In the genomic region with DNA sequence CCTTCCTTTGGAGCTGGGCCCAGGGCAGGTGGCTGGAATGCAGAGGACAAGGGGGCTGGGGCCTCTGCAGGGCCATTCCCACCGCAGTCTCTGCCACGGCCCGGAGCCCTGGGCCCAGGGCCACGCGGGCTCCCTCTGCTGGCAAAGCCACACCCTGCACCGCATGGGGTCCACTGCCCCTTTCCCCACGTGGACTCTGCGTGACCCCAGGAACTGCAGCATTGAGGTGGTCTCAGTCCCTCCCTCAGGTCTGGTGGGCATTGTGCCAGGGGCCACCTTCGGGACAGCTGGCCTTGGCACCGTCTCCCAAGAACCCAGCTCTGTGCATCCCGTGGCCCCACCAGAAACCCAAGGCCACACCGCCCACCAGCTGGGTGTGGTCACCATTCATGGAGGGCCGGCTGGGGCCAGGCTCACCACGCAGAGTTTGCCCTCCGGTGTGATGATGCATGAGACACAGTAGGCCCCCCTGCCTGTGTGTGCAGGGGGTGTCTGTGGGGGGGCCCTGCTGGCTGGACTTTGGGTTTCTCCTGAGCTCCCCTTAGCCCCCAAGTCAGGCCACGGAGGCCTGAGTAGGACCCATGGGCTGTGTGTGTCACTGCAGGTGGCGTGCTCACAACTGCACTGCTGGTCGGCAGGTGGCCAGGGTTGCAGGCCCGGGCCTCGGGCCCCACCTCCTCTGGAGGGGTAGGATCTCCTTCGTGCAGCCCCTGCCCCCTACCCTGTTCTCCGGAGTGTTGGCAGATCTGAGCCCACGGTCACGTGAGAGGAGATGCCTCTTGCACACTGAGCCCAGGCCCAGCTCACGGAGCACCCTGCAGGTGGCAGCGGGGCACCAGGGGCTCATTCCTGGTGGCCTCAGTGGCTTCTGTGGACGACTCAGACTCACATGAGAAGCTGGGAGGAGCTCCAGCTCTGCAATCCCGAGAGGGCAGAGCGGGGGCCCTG, we compare ENCODE assay signal across 1 cellular context.
TF ChIP-seq lines count a peak whose summit lies in the region.

No MANE protein-coding gene starts in this region.

TF ChIP-seq in K562, 482 proteins besides CTCF, POLR2A, EP300 and RAD21 (continued from another document and continues in another):
- TF ChIP-seq CREB1 (IDR thresholded peaks at IDR 0.05): no peak
- peak; percentile 62; the same call in 1 of the 2 replicates for TF ChIP-seq CREB1 (CRISPR knock-in tag; IDR thresholded peaks at IDR 0.05)
- TF ChIP-seq CTBP1 (IDR thresholded peaks at IDR 0.05; ENCODE audit: borderline replicate concordance): peak; percentile 70; the same call in 1 of the 2 replicates
- peak; percentile 34; the same call in 1 of the 2 replicates for TF ChIP-seq JUND (IDR thresholded peaks at IDR 0.05; ENCODE audit: borderline replicate concordance, low read depth, low read length)
- no peak for TF ChIP-seq JUND (tag; IDR thresholded peaks at IDR 0.05; ENCODE audit: borderline replicate concordance, low read depth, low read length)
- TF ChIP-seq NFXL1 (CRISPR knock-in tag; IDR thresholded peaks at IDR 0.05): no peak
- TF ChIP-seq, protein P1, sequence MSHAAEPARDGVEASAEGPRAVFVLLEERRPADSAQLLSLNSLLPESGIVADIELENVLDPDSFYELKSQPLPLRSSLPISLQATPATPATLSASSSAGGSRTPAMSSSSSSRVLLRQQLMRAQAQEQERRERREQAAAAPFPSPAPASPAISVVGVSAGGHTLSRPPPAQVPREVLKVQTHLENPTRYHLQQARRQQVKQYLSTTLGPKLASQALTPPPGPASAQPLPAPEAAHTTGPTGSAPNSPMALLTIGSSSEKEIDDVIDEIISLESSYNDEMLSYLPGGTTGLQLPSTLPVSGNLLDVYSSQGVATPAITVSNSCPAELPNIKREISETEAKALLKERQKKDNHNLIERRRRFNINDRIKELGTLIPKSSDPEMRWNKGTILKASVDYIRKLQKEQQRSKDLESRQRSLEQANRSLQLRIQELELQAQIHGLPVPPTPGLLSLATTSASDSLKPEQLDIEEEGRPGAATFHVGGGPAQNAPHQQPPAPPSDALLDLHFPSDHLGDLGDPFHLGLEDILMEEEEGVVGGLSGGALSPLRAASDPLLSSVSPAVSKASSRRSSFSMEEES (CRISPR knock-in tag; IDR thresholded peaks at IDR 0.05): 0 out of 2 replicates have a peak, but pooled peaks have one; percentile 15
- TF ChIP-seq KDM2B (CRISPR knock-in tag; IDR thresholded peaks at IDR 0.05): no peak
- TF ChIP-seq OTX1 (CRISPR knock-in tag; IDR thresholded peaks at IDR 0.05): no peak
- TF ChIP-seq, protein P2, sequence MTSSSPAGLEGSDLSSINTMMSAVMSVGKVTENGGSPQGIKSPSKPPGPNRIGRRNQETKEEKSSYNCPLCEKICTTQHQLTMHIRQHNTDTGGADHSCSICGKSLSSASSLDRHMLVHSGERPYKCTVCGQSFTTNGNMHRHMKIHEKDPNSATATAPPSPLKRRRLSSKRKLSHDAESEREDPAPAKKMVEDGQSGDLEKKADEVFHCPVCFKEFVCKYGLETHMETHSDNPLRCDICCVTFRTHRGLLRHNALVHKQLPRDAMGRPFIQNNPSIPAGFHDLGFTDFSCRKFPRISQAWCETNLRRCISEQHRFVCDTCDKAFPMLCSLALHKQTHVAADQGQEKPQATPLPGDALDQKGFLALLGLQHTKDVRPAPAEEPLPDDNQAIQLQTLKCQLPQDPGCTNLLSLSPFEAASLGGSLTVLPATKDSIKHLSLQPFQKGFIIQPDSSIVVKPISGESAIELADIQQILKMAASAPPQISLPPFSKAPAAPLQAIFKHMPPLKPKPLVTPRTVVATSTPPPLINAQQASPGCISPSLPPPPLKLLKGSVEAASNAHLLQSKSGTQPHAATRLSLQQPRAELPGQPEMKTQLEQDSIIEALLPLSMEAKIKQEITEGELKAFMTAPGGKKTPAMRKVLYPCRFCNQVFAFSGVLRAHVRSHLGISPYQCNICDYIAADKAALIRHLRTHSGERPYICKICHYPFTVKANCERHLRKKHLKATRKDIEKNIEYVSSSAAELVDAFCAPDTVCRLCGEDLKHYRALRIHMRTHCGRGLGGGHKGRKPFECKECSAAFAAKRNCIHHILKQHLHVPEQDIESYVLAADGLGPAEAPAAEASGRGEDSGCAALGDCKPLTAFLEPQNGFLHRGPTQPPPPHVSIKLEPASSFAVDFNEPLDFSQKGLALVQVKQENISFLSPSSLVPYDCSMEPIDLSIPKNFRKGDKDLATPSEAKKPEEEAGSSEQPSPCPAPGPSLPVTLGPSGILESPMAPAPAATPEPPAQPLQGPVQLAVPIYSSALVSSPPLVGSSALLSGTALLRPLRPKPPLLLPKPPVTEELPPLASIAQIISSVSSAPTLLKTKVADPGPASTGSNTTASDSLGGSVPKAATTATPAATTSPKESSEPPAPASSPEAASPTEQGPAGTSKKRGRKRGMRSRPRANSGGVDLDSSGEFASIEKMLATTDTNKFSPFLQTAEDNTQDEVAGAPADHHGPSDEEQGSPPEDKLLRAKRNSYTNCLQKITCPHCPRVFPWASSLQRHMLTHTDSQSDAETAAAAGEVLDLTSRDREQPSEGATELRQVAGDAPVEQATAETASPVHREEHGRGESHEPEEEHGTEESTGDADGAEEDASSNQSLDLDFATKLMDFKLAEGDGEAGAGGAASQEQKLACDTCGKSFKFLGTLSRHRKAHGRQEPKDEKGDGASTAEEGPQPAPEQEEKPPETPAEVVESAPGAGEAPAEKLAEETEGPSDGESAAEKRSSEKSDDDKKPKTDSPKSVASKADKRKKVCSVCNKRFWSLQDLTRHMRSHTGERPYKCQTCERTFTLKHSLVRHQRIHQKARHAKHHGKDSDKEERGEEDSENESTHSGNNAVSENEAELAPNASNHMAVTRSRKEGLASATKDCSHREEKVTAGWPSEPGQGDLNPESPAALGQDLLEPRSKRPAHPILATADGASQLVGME (CRISPR knock-in tag; IDR thresholded peaks at IDR 0.05): no peak
- no peak for TF ChIP-seq CBX5 (IDR thresholded peaks at IDR 0.05; ENCODE audit: borderline replicate concordance, low read depth)
- TF ChIP-seq ZNF316 (IDR thresholded peaks at IDR 0.05): no peak
- no peak for TF ChIP-seq POLR3A (IDR thresholded peaks at IDR 0.05; ENCODE audit: borderline replicate concordance, extremely low read depth, insufficient read depth, insufficient read length)
- peak; percentile 75; the same call in 1 of the 2 replicates for TF ChIP-seq HLTF (IDR thresholded peaks at IDR 0.05)
- TF ChIP-seq HNRNPK (IDR thresholded peaks at IDR 0.05; ENCODE audit: low read depth, low read length, poor library complexity, severe bottlenecking): no peak
- TF ChIP-seq, protein P3, sequence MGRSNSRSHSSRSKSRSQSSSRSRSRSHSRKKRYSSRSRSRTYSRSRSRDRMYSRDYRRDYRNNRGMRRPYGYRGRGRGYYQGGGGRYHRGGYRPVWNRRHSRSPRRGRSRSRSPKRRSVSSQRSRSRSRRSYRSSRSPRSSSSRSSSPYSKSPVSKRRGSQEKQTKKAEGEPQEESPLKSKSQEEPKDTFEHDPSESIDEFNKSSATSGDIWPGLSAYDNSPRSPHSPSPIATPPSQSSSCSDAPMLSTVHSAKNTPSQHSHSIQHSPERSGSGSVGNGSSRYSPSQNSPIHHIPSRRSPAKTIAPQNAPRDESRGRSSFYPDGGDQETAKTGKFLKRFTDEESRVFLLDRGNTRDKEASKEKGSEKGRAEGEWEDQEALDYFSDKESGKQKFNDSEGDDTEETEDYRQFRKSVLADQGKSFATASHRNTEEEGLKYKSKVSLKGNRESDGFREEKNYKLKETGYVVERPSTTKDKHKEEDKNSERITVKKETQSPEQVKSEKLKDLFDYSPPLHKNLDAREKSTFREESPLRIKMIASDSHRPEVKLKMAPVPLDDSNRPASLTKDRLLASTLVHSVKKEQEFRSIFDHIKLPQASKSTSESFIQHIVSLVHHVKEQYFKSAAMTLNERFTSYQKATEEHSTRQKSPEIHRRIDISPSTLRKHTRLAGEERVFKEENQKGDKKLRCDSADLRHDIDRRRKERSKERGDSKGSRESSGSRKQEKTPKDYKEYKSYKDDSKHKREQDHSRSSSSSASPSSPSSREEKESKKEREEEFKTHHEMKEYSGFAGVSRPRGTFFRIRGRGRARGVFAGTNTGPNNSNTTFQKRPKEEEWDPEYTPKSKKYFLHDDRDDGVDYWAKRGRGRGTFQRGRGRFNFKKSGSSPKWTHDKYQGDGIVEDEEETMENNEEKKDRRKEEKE (IDR thresholded peaks at IDR 0.05; ENCODE audit: borderline replicate concordance in 1 of 2, control insufficient read depth in 1 of 2, low read depth in 2 of 2, low read length in 1 of 2): no peak
- TF ChIP-seq, protein P4, sequence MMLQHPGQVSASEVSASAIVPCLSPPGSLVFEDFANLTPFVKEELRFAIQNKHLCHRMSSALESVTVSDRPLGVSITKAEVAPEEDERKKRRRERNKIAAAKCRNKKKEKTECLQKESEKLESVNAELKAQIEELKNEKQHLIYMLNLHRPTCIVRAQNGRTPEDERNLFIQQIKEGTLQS (IDR thresholded peaks at IDR 0.05): no peak
- TF ChIP-seq, protein P4 (CRISPR knock-in tag; conservative IDR thresholded peaks at IDR 0.05): no peak
- TF ChIP-seq, protein P5, sequence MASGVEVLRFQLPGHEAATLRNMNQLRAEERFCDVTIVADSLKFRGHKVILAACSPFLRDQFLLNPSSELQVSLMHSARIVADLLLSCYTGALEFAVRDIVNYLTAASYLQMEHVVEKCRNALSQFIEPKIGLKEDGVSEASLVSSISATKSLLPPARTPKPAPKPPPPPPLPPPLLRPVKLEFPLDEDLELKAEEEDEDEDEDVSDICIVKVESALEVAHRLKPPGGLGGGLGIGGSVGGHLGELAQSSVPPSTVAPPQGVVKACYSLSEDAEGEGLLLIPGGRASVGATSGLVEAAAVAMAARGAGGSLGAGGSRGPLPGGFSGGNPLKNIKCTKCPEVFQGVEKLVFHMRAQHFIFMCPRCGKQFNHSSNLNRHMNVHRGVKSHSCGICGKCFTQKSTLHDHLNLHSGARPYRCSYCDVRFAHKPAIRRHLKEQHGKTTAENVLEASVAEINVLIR (CRISPR knock-in tag; IDR thresholded peaks at IDR 0.05): no peak
- TF ChIP-seq, protein P6, sequence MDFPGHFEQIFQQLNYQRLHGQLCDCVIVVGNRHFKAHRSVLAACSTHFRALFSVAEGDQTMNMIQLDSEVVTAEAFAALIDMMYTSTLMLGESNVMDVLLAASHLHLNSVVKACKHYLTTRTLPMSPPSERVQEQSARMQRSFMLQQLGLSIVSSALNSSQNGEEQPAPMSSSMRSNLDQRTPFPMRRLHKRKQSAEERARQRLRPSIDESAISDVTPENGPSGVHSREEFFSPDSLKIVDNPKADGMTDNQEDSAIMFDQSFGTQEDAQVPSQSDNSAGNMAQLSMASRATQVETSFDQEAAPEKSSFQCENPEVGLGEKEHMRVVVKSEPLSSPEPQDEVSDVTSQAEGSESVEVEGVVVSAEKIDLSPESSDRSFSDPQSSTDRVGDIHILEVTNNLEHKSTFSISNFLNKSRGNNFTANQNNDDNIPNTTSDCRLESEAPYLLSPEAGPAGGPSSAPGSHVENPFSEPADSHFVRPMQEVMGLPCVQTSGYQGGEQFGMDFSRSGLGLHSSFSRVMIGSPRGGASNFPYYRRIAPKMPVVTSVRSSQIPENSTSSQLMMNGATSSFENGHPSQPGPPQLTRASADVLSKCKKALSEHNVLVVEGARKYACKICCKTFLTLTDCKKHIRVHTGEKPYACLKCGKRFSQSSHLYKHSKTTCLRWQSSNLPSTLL (IDR thresholded peaks at IDR 0.05): no peak
- TF ChIP-seq, protein P7, sequence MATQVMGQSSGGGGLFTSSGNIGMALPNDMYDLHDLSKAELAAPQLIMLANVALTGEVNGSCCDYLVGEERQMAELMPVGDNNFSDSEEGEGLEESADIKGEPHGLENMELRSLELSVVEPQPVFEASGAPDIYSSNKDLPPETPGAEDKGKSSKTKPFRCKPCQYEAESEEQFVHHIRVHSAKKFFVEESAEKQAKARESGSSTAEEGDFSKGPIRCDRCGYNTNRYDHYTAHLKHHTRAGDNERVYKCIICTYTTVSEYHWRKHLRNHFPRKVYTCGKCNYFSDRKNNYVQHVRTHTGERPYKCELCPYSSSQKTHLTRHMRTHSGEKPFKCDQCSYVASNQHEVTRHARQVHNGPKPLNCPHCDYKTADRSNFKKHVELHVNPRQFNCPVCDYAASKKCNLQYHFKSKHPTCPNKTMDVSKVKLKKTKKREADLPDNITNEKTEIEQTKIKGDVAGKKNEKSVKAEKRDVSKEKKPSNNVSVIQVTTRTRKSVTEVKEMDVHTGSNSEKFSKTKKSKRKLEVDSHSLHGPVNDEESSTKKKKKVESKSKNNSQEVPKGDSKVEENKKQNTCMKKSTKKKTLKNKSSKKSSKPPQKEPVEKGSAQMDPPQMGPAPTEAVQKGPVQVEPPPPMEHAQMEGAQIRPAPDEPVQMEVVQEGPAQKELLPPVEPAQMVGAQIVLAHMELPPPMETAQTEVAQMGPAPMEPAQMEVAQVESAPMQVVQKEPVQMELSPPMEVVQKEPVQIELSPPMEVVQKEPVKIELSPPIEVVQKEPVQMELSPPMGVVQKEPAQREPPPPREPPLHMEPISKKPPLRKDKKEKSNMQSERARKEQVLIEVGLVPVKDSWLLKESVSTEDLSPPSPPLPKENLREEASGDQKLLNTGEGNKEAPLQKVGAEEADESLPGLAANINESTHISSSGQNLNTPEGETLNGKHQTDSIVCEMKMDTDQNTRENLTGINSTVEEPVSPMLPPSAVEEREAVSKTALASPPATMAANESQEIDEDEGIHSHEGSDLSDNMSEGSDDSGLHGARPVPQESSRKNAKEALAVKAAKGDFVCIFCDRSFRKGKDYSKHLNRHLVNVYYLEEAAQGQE (CRISPR knock-in tag; IDR thresholded peaks at IDR 0.05; ENCODE audit: low read depth): no peak
- TF ChIP-seq, protein P8, sequence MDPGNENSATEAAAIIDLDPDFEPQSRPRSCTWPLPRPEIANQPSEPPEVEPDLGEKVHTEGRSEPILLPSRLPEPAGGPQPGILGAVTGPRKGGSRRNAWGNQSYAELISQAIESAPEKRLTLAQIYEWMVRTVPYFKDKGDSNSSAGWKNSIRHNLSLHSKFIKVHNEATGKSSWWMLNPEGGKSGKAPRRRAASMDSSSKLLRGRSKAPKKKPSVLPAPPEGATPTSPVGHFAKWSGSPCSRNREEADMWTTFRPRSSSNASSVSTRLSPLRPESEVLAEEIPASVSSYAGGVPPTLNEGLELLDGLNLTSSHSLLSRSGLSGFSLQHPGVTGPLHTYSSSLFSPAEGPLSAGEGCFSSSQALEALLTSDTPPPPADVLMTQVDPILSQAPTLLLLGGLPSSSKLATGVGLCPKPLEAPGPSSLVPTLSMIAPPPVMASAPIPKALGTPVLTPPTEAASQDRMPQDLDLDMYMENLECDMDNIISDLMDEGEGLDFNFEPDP (CRISPR knock-in tag; IDR thresholded peaks at IDR 0.05): no peak
- TF ChIP-seq HMG20A (CRISPR knock-in tag; conservative IDR thresholded peaks at IDR 0.05): no peak
- TF ChIP-seq, protein P9, sequence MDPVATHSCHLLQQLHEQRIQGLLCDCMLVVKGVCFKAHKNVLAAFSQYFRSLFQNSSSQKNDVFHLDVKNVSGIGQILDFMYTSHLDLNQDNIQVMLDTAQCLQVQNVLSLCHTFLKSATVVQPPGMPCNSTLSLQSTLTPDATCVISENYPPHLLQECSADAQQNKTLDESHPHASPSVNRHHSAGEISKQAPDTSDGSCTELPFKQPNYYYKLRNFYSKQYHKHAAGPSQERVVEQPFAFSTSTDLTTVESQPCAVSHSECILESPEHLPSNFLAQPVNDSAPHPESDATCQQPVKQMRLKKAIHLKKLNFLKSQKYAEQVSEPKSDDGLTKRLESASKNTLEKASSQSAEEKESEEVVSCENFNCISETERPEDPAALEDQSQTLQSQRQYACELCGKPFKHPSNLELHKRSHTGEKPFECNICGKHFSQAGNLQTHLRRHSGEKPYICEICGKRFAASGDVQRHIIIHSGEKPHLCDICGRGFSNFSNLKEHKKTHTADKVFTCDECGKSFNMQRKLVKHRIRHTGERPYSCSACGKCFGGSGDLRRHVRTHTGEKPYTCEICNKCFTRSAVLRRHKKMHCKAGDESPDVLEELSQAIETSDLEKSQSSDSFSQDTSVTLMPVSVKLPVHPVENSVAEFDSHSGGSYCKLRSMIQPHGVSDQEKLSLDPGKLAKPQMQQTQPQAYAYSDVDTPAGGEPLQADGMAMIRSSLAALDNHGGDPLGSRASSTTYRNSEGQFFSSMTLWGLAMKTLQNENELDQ (CRISPR knock-in tag; IDR thresholded peaks at IDR 0.05; ENCODE audit: borderline replicate concordance): no peak
